Comparison of ENCODE assay signal across 1 cellular context in the genomic region with DNA sequence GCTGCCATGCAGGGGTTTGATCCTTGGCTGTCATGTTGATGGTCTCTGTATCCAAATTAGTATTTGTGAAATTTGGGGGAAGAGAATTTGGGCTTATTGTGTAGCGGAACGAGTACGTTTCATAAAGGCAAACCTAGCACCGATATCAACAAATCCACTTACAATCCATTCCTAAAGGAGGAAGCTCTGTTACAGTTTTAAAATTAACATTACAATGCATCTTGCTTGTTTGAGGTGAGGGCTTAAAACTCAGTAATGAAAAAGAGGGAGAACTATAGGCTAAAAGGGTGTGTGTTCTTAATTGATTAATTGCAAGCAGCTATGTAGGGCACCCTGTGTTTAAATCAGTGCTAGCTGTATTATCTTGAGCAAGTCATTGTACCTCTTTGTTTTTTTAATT.
TF ChIP-seq lines count a peak whose summit lies in the region.

No MANE protein-coding gene starts in this region.

TF ChIP-seq in H1, 55 proteins besides CTCF, POLR2A, EP300 and RAD21:
- TF ChIP-seq KDM4A (IDR thresholded peaks at IDR 0.05; ENCODE audit: low read depth, low read length, severe bottlenecking) (no peak), EZH2 (IDR thresholded peaks at IDR 0.05; ENCODE audit: low read depth, low read length, severe bottlenecking) (no peak), SIRT6 (IDR thresholded peaks at IDR 0.05; ENCODE audit: low read length) (no peak), CBX8 (IDR thresholded peaks at IDR 0.05; ENCODE audit: borderline replicate concordance, low read depth, low read length) (no peak), PHF8 (conservative IDR thresholded peaks at IDR 0.05; ENCODE audit: low read depth, low read length) (no peak), CEBPB (IDR thresholded peaks at IDR 0.05; ENCODE audit: low read depth, low read length) (no peak), POLR2AphosphoS5 (IDR thresholded peaks at IDR 0.05; ENCODE audit: low read depth, low read length) (no peak), KDM5A (IDR thresholded peaks at IDR 0.05; ENCODE audit: low read length) (no peak), RXRA (IDR thresholded peaks at IDR 0.05; ENCODE audit: insufficient read depth, low read depth, low read length) (no peak)
- TF ChIP-seq, protein P1, sequence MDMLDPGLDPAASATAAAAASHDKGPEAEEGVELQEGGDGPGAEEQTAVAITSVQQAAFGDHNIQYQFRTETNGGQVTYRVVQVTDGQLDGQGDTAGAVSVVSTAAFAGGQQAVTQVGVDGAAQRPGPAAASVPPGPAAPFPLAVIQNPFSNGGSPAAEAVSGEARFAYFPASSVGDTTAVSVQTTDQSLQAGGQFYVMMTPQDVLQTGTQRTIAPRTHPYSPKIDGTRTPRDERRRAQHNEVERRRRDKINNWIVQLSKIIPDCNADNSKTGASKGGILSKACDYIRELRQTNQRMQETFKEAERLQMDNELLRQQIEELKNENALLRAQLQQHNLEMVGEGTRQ (IDR thresholded peaks at IDR 0.05; ENCODE audit: low read length), result no peak
- TF ChIP-seq, protein P2, sequence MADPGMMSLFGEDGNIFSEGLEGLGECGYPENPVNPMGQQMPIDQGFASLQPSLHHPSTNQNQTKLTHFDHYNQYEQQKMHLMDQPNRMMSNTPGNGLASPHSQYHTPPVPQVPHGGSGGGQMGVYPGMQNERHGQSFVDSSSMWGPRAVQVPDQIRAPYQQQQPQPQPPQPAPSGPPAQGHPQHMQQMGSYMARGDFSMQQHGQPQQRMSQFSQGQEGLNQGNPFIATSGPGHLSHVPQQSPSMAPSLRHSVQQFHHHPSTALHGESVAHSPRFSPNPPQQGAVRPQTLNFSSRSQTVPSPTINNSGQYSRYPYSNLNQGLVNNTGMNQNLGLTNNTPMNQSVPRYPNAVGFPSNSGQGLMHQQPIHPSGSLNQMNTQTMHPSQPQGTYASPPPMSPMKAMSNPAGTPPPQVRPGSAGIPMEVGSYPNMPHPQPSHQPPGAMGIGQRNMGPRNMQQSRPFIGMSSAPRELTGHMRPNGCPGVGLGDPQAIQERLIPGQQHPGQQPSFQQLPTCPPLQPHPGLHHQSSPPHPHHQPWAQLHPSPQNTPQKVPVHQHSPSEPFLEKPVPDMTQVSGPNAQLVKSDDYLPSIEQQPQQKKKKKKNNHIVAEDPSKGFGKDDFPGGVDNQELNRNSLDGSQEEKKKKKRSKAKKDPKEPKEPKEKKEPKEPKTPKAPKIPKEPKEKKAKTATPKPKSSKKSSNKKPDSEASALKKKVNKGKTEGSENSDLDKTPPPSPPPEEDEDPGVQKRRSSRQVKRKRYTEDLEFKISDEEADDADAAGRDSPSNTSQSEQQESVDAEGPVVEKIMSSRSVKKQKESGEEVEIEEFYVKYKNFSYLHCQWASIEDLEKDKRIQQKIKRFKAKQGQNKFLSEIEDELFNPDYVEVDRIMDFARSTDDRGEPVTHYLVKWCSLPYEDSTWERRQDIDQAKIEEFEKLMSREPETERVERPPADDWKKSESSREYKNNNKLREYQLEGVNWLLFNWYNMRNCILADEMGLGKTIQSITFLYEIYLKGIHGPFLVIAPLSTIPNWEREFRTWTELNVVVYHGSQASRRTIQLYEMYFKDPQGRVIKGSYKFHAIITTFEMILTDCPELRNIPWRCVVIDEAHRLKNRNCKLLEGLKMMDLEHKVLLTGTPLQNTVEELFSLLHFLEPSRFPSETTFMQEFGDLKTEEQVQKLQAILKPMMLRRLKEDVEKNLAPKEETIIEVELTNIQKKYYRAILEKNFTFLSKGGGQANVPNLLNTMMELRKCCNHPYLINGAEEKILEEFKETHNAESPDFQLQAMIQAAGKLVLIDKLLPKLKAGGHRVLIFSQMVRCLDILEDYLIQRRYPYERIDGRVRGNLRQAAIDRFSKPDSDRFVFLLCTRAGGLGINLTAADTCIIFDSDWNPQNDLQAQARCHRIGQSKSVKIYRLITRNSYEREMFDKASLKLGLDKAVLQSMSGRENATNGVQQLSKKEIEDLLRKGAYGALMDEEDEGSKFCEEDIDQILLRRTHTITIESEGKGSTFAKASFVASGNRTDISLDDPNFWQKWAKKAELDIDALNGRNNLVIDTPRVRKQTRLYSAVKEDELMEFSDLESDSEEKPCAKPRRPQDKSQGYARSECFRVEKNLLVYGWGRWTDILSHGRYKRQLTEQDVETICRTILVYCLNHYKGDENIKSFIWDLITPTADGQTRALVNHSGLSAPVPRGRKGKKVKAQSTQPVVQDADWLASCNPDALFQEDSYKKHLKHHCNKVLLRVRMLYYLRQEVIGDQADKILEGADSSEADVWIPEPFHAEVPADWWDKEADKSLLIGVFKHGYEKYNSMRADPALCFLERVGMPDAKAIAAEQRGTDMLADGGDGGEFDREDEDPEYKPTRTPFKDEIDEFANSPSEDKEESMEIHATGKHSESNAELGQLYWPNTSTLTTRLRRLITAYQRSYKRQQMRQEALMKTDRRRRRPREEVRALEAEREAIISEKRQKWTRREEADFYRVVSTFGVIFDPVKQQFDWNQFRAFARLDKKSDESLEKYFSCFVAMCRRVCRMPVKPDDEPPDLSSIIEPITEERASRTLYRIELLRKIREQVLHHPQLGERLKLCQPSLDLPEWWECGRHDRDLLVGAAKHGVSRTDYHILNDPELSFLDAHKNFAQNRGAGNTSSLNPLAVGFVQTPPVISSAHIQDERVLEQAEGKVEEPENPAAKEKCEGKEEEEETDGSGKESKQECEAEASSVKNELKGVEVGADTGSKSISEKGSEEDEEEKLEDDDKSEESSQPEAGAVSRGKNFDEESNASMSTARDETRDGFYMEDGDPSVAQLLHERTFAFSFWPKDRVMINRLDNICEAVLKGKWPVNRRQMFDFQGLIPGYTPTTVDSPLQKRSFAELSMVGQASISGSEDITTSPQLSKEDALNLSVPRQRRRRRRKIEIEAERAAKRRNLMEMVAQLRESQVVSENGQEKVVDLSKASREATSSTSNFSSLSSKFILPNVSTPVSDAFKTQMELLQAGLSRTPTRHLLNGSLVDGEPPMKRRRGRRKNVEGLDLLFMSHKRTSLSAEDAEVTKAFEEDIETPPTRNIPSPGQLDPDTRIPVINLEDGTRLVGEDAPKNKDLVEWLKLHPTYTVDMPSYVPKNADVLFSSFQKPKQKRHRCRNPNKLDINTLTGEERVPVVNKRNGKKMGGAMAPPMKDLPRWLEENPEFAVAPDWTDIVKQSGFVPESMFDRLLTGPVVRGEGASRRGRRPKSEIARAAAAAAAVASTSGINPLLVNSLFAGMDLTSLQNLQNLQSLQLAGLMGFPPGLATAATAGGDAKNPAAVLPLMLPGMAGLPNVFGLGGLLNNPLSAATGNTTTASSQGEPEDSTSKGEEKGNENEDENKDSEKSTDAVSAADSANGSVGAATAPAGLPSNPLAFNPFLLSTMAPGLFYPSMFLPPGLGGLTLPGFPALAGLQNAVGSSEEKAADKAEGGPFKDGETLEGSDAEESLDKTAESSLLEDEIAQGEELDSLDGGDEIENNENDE (IDR thresholded peaks at IDR 0.05; ENCODE audit: insufficient replicate concordance, low read length), result no peak
